In genomic region chr2:61538920-61539559, GRCh38 we compare ENCODE assay signal across 8 cellular contexts. TPM values are rescaled to one million over a fixed set of nuclear protein-coding genes. Genes with fewer than 3 reads are reported as not detected.
DNase-seq lines count a peak whose midpoint lies in the region; ATAC-seq lines count a peak whose summit lies in the region.

No MANE protein-coding gene starts in this region.

- peak overlapping the region; percentile 67 for H3K4me3 ChIP-seq in neuron (ENCODE audit: low read length)

- peak overlapping the region; percentile 79 for H2AFZ ChIP-seq in neuron (ENCODE audit: low read depth, low read length)

- peak overlapping the region; percentile 100 for H3K27ac Mint-ChIP-seq in activated CD8-positive, alpha-beta memory T cell treated with anti-CD3 and anti-CD28 coated beads, Interleukin-2, amount 10 ng/mL, durations not matched to agents 7 days and 5 days

- no peaks in the 10 kb centered on the region for H3K27me3 Mint-ChIP-seq in activated CD8-positive, alpha-beta memory T cell treated with anti-CD3 and anti-CD28 coated beads, Interleukin-2, amount 10 ng/mL, durations not matched to agents 7 days and 5 days

- peaks cover 1% of the 10 kb centered on the region for H3K36me3 ChIP-seq in neuron (ENCODE audit: insufficient read depth, low read length)

- no peak for ATAC-seq in activated CD8-positive, alpha-beta memory T cell treated with anti-CD3 and anti-CD28 coated beads, Interleukin-2, amount 10 ng/mL, durations not matched to agents 7 days and 5 days
- no peak for ATAC-seq in GM18498 (IDR thresholded peaks at IDR 0.05; ENCODE audit: unreplicated experiment)

- peak overlapping the region; percentile 95 for H3K27ac ChIP-seq in epithelial cell of prostate
- H3K27ac ChIP-seq in temporal lobe (ENCODE audit: low read depth, low read length), result peak overlapping the region; percentile 96

- H3K9me3 ChIP-seq in neuron (ENCODE audit: low read length), result no peaks in the 10 kb centered on the region

- H3K4me1 Mint-ChIP-seq in activated CD8-positive, alpha-beta memory T cell treated with anti-CD3 and anti-CD28 coated beads, Interleukin-2, amount 10 ng/mL, durations not matched to agents 7 days and 5 days, result peaks cover 20% of the 10 kb centered on the region

- H3K9me3 Mint-ChIP-seq in activated CD8-positive, alpha-beta memory T cell treated with anti-CD3 and anti-CD28 coated beads, Interleukin-2, amount 10 ng/mL, durations not matched to agents 7 days and 5 days (ENCODE audit: low read depth), result no peaks in the 10 kb centered on the region

- peaks cover 10% of the 10 kb centered on the region for H3K36me3 Mint-ChIP-seq in activated CD8-positive, alpha-beta memory T cell treated with anti-CD3 and anti-CD28 coated beads, Interleukin-2, amount 10 ng/mL, durations not matched to agents 7 days and 5 days

- peak overlapping the region; percentile 99 for H3K4me3 Mint-ChIP-seq in activated CD8-positive, alpha-beta memory T cell treated with anti-CD3 and anti-CD28 coated beads, Interleukin-2, amount 10 ng/mL, durations not matched to agents 7 days and 5 days

- DNase-seq in Ammon's horn (ENCODE audit: low spot score) (peak; percentile 54), HCEC 1CT (peak; percentile 24), NCI-H446 (lab: John Stamatoyannopoulos, UW) (peak; percentile 48 to 73), epithelial cell of prostate (ENCODE audit: low read depth, low spot score) (no peak)
- peak; percentile 68 for DNase-seq in activated CD8-positive, alpha-beta memory T cell treated with anti-CD3 and anti-CD28 coated beads, Interleukin-2, amount 10 ng/mL, durations not matched to agents 7 days and 5 days

- peaks cover 12% of the 10 kb centered on the region for H3K4me1 ChIP-seq in neuron (ENCODE audit: insufficient read depth, low read length)

- no peaks in the 10 kb centered on the region for H3K27me3 ChIP-seq in neuron (ENCODE audit: insufficient read depth, low read length)

- CTCF ChIA-PET in activated CD8-positive, alpha-beta memory T cell treated with anti-CD3 and anti-CD28 coated beads, Interleukin-2, amount 10 ng/mL, durations not matched to agents 7 days and 5 days (lab: Charles Lee), result interaction anchor here (0.5 to 1.8 kb wide), 5 partner anchors 18 to 316 kb away, joined by 3 to 7 read pairs (median 3); no protein-coding TSS in a partner anchor

RNA-seq across cellular contexts. Expression of gene XPO1, which starts 0.9 kb away (rescaled TPM):
- total RNA-seq in activated CD8-positive, alpha-beta memory T cell treated with anti-CD3 and anti-CD28 coated beads, Interleukin-2, amount 10 ng/mL, durations not matched to agents 7 days and 5 days, result 100 to 1,000 TPM; 198 to 203 TPM
- 550 TPM for total RNA-seq in temporal lobe
